In genomic region chr12:52927964-52928363, GRCh38 we compare ENCODE assay signal across 1 cellular context.
TF ChIP-seq lines count a peak whose summit lies in the region.

No MANE protein-coding gene starts in this region.

TF ChIP-seq in IMR-90, 13 proteins besides CTCF, POLR2A, EP300 and RAD21:
- TF ChIP-seq BHLHE40 (IDR thresholded peaks at IDR 0.05; ENCODE audit: low read depth, low read length) (no peak), SMC3 (IDR thresholded peaks at IDR 0.05; ENCODE audit: low read depth, low read length) (no peak), CHD1 (IDR thresholded peaks at IDR 0.05; ENCODE audit: low read depth, low read length) (no peak), ELK1 (IDR thresholded peaks at IDR 0.05; ENCODE audit: borderline replicate concordance, low read depth, low read length) (no peak), MAZ (IDR thresholded peaks at IDR 0.05; ENCODE audit: borderline replicate concordance, low read depth, low read length) (no peak), CEBPB (IDR thresholded peaks at IDR 0.05; ENCODE audit: low read depth, low read length) (no peak), MAFK (IDR thresholded peaks at IDR 0.05; ENCODE audit: low read depth, low read length) (no peak), RCOR1 (IDR thresholded peaks at IDR 0.05; ENCODE audit: insufficient replicate concordance, low read length) (no peak)
- TF ChIP-seq, protein P1, sequence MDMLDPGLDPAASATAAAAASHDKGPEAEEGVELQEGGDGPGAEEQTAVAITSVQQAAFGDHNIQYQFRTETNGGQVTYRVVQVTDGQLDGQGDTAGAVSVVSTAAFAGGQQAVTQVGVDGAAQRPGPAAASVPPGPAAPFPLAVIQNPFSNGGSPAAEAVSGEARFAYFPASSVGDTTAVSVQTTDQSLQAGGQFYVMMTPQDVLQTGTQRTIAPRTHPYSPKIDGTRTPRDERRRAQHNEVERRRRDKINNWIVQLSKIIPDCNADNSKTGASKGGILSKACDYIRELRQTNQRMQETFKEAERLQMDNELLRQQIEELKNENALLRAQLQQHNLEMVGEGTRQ (IDR thresholded peaks at IDR 0.05; ENCODE audit: low read depth, low read length): no peak
